ENCODE assay signal across 1 cellular context in the genomic region with DNA sequence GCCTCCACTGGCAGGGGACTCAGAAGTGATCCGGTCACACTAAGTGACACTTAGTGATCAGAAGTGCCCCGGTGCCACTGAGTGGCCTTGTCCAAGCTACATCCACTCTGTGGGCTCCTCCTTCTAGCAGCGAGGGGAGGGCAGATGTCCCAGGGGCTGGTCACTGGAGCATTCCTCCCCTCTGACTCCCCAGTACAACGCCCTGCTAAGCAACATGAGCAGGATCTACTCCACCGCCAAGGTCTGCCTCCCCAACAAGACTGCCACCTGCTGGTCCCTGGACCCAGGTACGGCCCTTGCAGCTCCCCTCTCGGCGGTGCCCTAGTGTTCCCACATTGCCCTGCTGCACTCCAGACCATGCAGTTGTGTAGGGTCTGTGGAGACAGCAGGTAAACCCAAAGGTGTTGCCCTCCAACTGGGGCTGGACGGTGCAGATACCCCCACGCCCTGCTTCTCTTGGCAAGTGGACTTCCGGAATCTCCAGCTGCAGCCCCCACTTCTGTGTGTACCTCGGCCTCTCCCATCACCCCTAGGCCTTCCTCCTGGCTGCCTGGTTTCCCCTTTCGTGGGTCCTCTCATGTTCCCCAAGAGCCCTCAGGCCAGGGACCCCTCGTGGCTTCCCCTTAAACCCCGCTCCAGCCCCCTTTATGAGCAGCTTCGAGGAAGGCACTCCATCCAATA.
TF ChIP-seq lines count a peak whose summit lies in the region.

No MANE protein-coding gene starts in this region.

TF ChIP-seq in SK-N-SH treated with all-trans-retinoic acid at 6 μM for 48 hours, 23 proteins besides CTCF, POLR2A, EP300 and RAD21 (continued from another document):
- TF ChIP-seq, protein P1, sequence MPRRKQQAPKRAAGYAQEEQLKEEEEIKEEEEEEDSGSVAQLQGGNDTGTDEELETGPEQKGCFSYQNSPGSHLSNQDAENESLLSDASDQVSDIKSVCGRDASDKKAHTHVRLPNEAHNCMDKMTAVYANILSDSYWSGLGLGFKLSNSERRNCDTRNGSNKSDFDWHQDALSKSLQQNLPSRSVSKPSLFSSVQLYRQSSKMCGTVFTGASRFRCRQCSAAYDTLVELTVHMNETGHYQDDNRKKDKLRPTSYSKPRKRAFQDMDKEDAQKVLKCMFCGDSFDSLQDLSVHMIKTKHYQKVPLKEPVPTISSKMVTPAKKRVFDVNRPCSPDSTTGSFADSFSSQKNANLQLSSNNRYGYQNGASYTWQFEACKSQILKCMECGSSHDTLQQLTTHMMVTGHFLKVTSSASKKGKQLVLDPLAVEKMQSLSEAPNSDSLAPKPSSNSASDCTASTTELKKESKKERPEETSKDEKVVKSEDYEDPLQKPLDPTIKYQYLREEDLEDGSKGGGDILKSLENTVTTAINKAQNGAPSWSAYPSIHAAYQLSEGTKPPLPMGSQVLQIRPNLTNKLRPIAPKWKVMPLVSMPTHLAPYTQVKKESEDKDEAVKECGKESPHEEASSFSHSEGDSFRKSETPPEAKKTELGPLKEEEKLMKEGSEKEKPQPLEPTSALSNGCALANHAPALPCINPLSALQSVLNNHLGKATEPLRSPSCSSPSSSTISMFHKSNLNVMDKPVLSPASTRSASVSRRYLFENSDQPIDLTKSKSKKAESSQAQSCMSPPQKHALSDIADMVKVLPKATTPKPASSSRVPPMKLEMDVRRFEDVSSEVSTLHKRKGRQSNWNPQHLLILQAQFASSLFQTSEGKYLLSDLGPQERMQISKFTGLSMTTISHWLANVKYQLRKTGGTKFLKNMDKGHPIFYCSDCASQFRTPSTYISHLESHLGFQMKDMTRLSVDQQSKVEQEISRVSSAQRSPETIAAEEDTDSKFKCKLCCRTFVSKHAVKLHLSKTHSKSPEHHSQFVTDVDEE (CRISPR knock-in tag; IDR thresholded peaks at IDR 0.05), result no peak
- TF ChIP-seq PPARA (CRISPR knock-in tag; IDR thresholded peaks at IDR 0.05; ENCODE audit: borderline replicate concordance) (no peak), ZC3H10 (CRISPR knock-in tag; IDR thresholded peaks at IDR 0.05) (no peak), ZNF565 (CRISPR knock-in tag; conservative IDR thresholded peaks at IDR 0.05; ENCODE audit: low read depth) (no peak), ISL1 (CRISPR knock-in tag; IDR thresholded peaks at IDR 0.05) (no peak), TCF4 (CRISPR knock-in tag; IDR thresholded peaks at IDR 0.05; ENCODE audit: borderline replicate concordance) (no peak), CSDC2 (CRISPR knock-in tag; IDR thresholded peaks at IDR 0.05) (no peak), ZFP30 (CRISPR knock-in tag; IDR thresholded peaks at IDR 0.05) (no peak), OSR1 (CRISPR knock-in tag; IDR thresholded peaks at IDR 0.05) (no peak)
- TF ChIP-seq, protein P2, sequence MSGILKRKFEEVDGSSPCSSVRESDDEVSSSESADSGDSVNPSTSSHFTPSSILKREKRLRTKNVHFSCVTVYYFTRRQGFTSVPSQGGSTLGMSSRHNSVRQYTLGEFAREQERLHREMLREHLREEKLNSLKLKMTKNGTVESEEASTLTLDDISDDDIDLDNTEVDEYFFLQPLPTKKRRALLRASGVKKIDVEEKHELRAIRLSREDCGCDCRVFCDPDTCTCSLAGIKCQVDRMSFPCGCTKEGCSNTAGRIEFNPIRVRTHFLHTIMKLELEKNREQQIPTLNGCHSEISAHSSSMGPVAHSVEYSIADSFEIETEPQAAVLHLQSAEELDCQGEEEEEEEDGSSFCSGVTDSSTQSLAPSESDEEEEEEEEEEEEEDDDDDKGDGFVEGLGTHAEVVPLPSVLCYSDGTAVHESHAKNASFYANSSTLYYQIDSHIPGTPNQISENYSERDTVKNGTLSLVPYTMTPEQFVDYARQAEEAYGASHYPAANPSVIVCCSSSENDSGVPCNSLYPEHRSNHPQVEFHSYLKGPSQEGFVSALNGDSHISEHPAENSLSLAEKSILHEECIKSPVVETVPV (CRISPR knock-in tag; IDR thresholded peaks at IDR 0.05), result no peak
